Comparison of ENCODE assay signal across 9 cellular contexts in the genomic region with DNA sequence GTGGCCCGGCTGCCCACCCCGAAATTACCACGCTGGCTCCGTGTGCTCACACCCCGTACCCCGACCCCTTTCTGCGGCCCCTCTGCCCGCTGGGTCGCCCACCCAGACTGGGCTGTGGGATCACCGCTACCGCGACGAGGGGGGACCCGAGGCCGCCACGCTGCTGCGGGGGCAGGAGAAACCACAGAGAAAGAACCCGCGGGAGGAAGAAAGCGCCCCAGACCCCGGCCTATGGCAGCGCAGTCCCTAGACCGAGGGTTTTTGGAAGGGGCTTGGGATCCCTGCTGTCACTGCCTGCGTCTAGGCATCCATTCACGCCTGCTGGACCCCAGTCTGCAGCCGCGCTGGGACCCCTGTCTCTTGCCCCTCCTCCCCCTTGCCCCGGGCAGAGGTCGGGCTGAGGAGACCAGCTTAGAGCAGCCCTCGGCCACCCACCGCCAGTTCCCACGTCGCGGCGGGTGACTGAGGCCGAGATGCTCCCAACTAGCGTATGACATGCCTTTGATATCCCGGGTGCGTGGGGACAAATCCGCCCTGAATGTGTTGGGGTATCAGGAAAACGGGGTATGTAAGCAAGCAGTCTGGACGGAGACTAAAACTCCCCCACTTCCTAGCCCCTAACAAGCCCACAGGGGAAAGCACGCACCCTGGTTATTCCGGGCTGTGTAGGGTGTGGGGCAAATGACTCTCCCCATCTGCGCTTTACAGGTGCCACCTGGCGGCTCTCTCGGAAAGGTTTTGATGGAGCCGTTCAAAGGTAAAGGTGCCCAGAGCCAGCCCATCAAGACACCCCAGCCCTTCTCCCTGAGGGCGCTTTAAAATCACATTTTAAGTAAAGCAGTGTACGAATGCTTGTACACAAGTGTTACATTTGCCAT. TPM values are rescaled to one million over a fixed set of nuclear protein-coding genes. Genes with fewer than 3 reads are reported as not detected.
DNase-seq lines count a peak whose midpoint lies in the region; ATAC-seq and TF ChIP-seq lines count a peak whose summit lies in the region.
"Had no signal": no experiment of that assay in that cellular context is flagged by ENCODE, and none has a peak within 500 bp of the region (broad histone marks: within the 10 kb centered on the region; RNA-seq: fewer than 3 reads in every experiment).

No MANE protein-coding gene starts in this region.

- H3K9me3 ChIP-seq in sigmoid colon: no peaks in the 10 kb centered on the region
- H3K9me3 ChIP-seq: neutrophil had no signal

- peak overlapping the region; percentile 67 to 80 (median 75) for H3K4me3 ChIP-seq in sigmoid colon

- peak overlapping the region; percentile 84 for H3K4me3 Mint-ChIP-seq in activated naive CD8-positive, alpha-beta T cell treated with anti-CD3 and anti-CD28 coated beads for 36 hours

- peaks cover 53% of the 10 kb centered on the region for H3K27me3 Mint-ChIP-seq in activated naive CD8-positive, alpha-beta T cell treated with anti-CD3 and anti-CD28 coated beads for 36 hours

- H3K9me3 Mint-ChIP-seq in activated naive CD8-positive, alpha-beta T cell treated with anti-CD3 and anti-CD28 coated beads for 36 hours: no peaks in the 10 kb centered on the region

- H3K27ac ChIP-seq in sigmoid colon: peak overlapping the region; percentile 72 to 82 (median 78)
- H3K27ac ChIP-seq: neutrophil had no signal

- H3K36me3 Mint-ChIP-seq in activated naive CD8-positive, alpha-beta T cell treated with anti-CD3 and anti-CD28 coated beads for 36 hours: no peaks in the 10 kb centered on the region

- no peak for TF ChIP-seq POLR2A in sigmoid colon (IDR thresholded peaks at IDR 0.05)

- intact Hi-C loops in left ventricle myocardium superior (cut with micrococcal nuclease): loop anchor here (5.0 kb wide), 1 partner anchor 720 kb away; no protein-coding TSS in a partner anchor
- intact Hi-C loops in sigmoid colon (cut with DNase I): loop anchor here (2.0 to 5.0 kb wide), 2 partner anchors 180 to 720 kb away; no protein-coding TSS in a partner anchor

- WGBS in sigmoid colon, 2 donors: 1 to 4% methylated on average over 50 of the region's 50 CpGs

- peaks cover 0 to 29% (median 9%) of the 10 kb centered on the region in 4 donors for H3K4me1 ChIP-seq in sigmoid colon

- no peaks in the 10 kb centered on the region for H3K36me3 ChIP-seq in sigmoid colon
- H3K36me3 ChIP-seq: neutrophil had no signal

- peaks cover 16% of the 10 kb centered on the region for H3K4me1 Mint-ChIP-seq in activated naive CD8-positive, alpha-beta T cell treated with anti-CD3 and anti-CD28 coated beads for 36 hours

- no peak overlapping the region for H3K27ac Mint-ChIP-seq in activated naive CD8-positive, alpha-beta T cell treated with anti-CD3 and anti-CD28 coated beads for 36 hours

- peak; percentile 32 for TF ChIP-seq CTCF in GM13977 (IDR thresholded peaks at IDR 0.05; ENCODE audit: extremely low read depth, insufficient read depth, missing control alignments)
- no peak for TF ChIP-seq CTCF in sigmoid colon (IDR thresholded peaks at IDR 0.05)

- in situ Hi-C loops in GM13977 (cut with MboI; ENCODE audit: low pct_unique_long_range_greater_than_20kb, low sequenced_read_pairs, unreplicated experiment): no loop called here

- H3K27me3 ChIP-seq in sigmoid colon: peaks cover 0 to 11% (median 0%) of the 10 kb centered on the region in 3 donors

- ATAC-seq in HG03135 (IDR thresholded peaks at IDR 0.05; ENCODE audit: unreplicated experiment): peak; percentile 52
- ATAC-seq in left ventricle myocardium superior: peak; percentile 80
- ATAC-seq in GM18873 (IDR thresholded peaks at IDR 0.05; ENCODE audit: low FRiP score, unreplicated experiment): no peak

- DNase-seq in GM13977 (ENCODE audit: low spot score) (peak; percentile 22), SK-N-DZ (ENCODE audit: low spot score) (peak; percentile 57), left ventricle myocardium superior (peak; percentile 58), sigmoid colon (no peak), globus pallidus (ENCODE audit: low spot score) (no peak)
- DNase-seq in activated naive CD8-positive, alpha-beta T cell treated with anti-CD3 and anti-CD28 coated beads for 36 hours: peak; percentile 67

- TF ChIP-seq EP300 in sigmoid colon (IDR thresholded peaks at IDR 0.05): no peak

RNA-seq across cellular contexts. Expression of a gene that starts 0.9 kb away (rescaled TPM):
- 1.2 and 1.3 TPM in 2 replicates for polyA plus RNA-seq in SK-N-DZ (2014; cell fraction: cytosol; rRNA removed)
- polyA plus RNA-seq in SK-N-DZ (2014; cell fraction: nucleus; rRNA removed): 0.81 and 3.8 TPM in 2 replicates
- total RNA-seq in activated naive CD8-positive, alpha-beta T cell treated with anti-CD3 and anti-CD28 coated beads for 36 hours: 10 to 100 TPM; 45.7 to 46.3 TPM
- 15.5 TPM for total RNA-seq in left ventricle myocardium superior
- 10 to 100 TPM; 17.2 to 27.3 (median 20.1) TPM for total RNA-seq in sigmoid colon
- polyA plus RNA-seq in sigmoid colon: 1 to 10 TPM; 4.2 to 5.2 (median 4.8) TPM

Comparison
In these comparisons a context has a peak if more than half of its experiments do, and no peak if none do; other contexts are left out.
1. DNase-seq: peak in GM13977 (single experiment), SK-N-DZ (single experiment), activated naive CD8-positive, alpha-beta T cell treated with anti-CD3 and anti-CD28 coated beads for 36 hours (single experiment) and left ventricle myocardium superior (single experiment); none in sigmoid colon (single experiment) and globus pallidus (single experiment).